33 cellular contexts compared by ENCODE assay signal in genomic region chr4:119172223-119172622, GRCh38. TPM values are rescaled to one million over a fixed set of nuclear protein-coding genes. Genes with fewer than 3 reads are reported as not detected.
DNase-seq lines count a peak whose midpoint lies in the region; ATAC-seq and TF ChIP-seq lines count a peak whose summit lies in the region.
"Had no signal": no experiment of that assay in that cellular context is flagged by ENCODE, and none has a peak within 500 bp of the region (broad histone marks: within the 10 kb centered on the region; RNA-seq: fewer than 3 reads in every experiment).

No MANE protein-coding gene starts in this region.

- H3K9ac ChIP-seq in PC-3 (ENCODE audit: low read length), result no peak overlapping the region
- H3K9ac ChIP-seq in fibroblast of lung (ENCODE audit: insufficient read depth, low read length), result no peak overlapping the region

- intact Hi-C loops in PC-3 (cut with micrococcal nuclease), result no loop called here

- DNase-seq in A172 (ENCODE audit: low spot score) (peak; percentile 8), ELR (ENCODE audit: low read depth) (peak; percentile 32), PC-3 (peak; percentile 15), fibroblast of lung (ENCODE audit: low read depth in 2 of 2) (no peak), GM10266 (ENCODE audit: extremely low spot score) (no peak), GM10248 (ENCODE audit: extremely low spot score) (no peak), NCI-H82 treated with DMSO at 0.1 percent for 48 hours (lab: John Stamatoyannopoulos, UW; ENCODE audit: unreplicated experiment) (no peak)
- DNase-seq: activated CD4-positive, CD25-positive, alpha-beta regulatory T cell; activated naive CD4-positive, alpha-beta T cell treated with Interleukin-2 at 50 U/mL for 16 hours; activated T-cell treated with anti-CD3 and anti-CD28 coated beads, Interleukin-2, amount 50 U/mL, for 24 hours; adrenal gland; C1 segment of cervical spinal cord; DMS79 treated with DMSO at 0.1 percent for 48 hours; effector CD4-positive, alpha-beta T cell; HFFc6; mesendoderm; NCI-H1092; NCI-H187; NCI-H69; psoas muscle; RPMI8226; sigmoid colon; stimulated activated CD4-positive, alpha-beta T cell treated with anti-CD3 and anti-CD28 coated beads, Interleukin-4, amount 100 ng/mL, for 24 hours; stimulated activated naive CD4-positive, alpha-beta T cell; T-cell had no signal

- H4K20me1 ChIP-seq in PC-3 (ENCODE audit: low read length) (no peaks in the 10 kb centered on the region), fibroblast of lung (ENCODE audit: control insufficient read depth, extremely low read depth, insufficient read depth, low read length) (no peaks in the 10 kb centered on the region)

- H3K36me3 Mint-ChIP-seq in stimulated activated memory B cell treated with anti-CD40 and anti-IgM and Interleukin-4, amounts not matched to agents 10 μg/mL and 1 μg/mL and 100 μg/mL, for 72 hours, result no peaks in the 10 kb centered on the region
- H3K36me3 Mint-ChIP-seq: T-cell had no signal

- no peak overlapping the region for H3K27ac Mint-ChIP-seq in stimulated activated memory B cell treated with anti-CD40 and anti-IgM and Interleukin-4, amounts not matched to agents 10 μg/mL and 1 μg/mL and 100 μg/mL, for 72 hours
- H3K27ac Mint-ChIP-seq: activated T-cell treated with anti-CD3 and anti-CD28 coated beads, Interleukin-2, amount 50 U/mL, for 24 hours; HFFc6; T-cell had no signal

- H3K9me3 Mint-ChIP-seq in stimulated activated memory B cell treated with anti-CD40 and anti-IgM and Interleukin-4, amounts not matched to agents 10 μg/mL and 1 μg/mL and 100 μg/mL, for 72 hours, result no peaks in the 10 kb centered on the region
- H3K9me3 Mint-ChIP-seq: activated T-cell treated with anti-CD3 and anti-CD28 coated beads, Interleukin-2, amount 50 U/mL, for 24 hours; HFFc6; T-cell had no signal

- H3K9me3 ChIP-seq in PC-3 (ENCODE audit: low read length) (no peaks in the 10 kb centered on the region), fibroblast of lung (ENCODE audit: control insufficient read depth, insufficient read depth, low read depth, low read length) (no peaks in the 10 kb centered on the region)
- H3K9me3 ChIP-seq: adrenal gland, gastroesophageal sphincter, neutrophil, psoas muscle, sigmoid colon had no signal

- CTCF ChIA-PET in PC-3 (lab: Charles Lee) (no interaction called here), GM10248 (lab: Yijun Ruan, JAX) (interaction anchor here (1.3 to 1.4 kb wide), 2 partner anchors 19 to 37 kb away, joined by 3 read pairs; no protein-coding TSS in a partner anchor)

- H3K36me3 ChIP-seq in PC-3 (ENCODE audit: low read depth, low read length), result no peaks in the 10 kb centered on the region
- no peaks in the 10 kb centered on the region for H3K36me3 ChIP-seq in fibroblast of lung (ENCODE audit: control insufficient read depth, insufficient read depth, low read length)
- H3K36me3 ChIP-seq: adrenal gland, gastroesophageal sphincter, neutrophil, sigmoid colon, suprapubic skin had no signal

- H3K9me2 ChIP-seq in PC-3 (replicated peaks; ENCODE audit: low read length), result no peaks in the 10 kb centered on the region

- no peak overlapping the region for H3K27ac ChIP-seq in PC-3 (ENCODE audit: low read length)
- H3K27ac ChIP-seq in fibroblast of lung (ENCODE audit: insufficient read depth, low read length), result no peak overlapping the region
- H3K27ac ChIP-seq: adrenal gland, gastroesophageal sphincter, hepatocyte, HL-60, neutrophil, psoas muscle, sigmoid colon, suprapubic skin had no signal

- H3K27me3 Mint-ChIP-seq in stimulated activated memory B cell treated with anti-CD40 and anti-IgM and Interleukin-4, amounts not matched to agents 10 μg/mL and 1 μg/mL and 100 μg/mL, for 72 hours, result no peaks in the 10 kb centered on the region
- H3K27me3 Mint-ChIP-seq: activated T-cell treated with anti-CD3 and anti-CD28 coated beads, Interleukin-2, amount 50 U/mL, for 24 hours had no signal

- no TSS peak for BruUV-seq in PC-3 (replicated peaks; lab: Mats Ljungman, UMichigan)

- H3K79me2 ChIP-seq in PC-3 (ENCODE audit: low read length) (no peaks in the 10 kb centered on the region), fibroblast of lung (ENCODE audit: control insufficient read depth, insufficient read depth, low read length) (no peaks in the 10 kb centered on the region)
- H3K79me2 ChIP-seq: hepatocyte had no signal

- H3K4me1 ChIP-seq in PC-3 (ENCODE audit: insufficient read depth, low read length) (peaks cover 9% of the 10 kb centered on the region; the same call in 1 of the 2 replicates), fibroblast of lung (ENCODE audit: control insufficient read depth, extremely low read depth, insufficient read depth, low read length) (no peaks in the 10 kb centered on the region)
- H3K4me1 ChIP-seq: adrenal gland, gastroesophageal sphincter, psoas muscle, sigmoid colon, suprapubic skin had no signal

- H3K4me2 ChIP-seq in PC-3 (ENCODE audit: low read length) (no peak overlapping the region; the same call in 1 of the 2 replicates), fibroblast of lung (ENCODE audit: extremely low read depth, insufficient read depth, low read length) (no peak overlapping the region)
- H3K4me2 ChIP-seq: hepatocyte had no signal

- POLR2A ChIA-PET in PC-3 (lab: Charles Lee; ENCODE audit: unreplicated experiment) (no interaction called here), GM10248 (lab: Yijun Ruan, JAX) (no interaction called here)

- no peaks in the 10 kb centered on the region for H3F3A ChIP-seq in PC-3 (ENCODE audit: low read length, unreplicated experiment)

- H3K4me3 ChIP-seq in PC-3 (ENCODE audit: low read length) (no peak overlapping the region), fibroblast of lung (replicated peaks in 1 of 4; ENCODE audit: control extremely low read depth in 1 of 4, insufficient read depth in 1 of 4, low read depth in 3 of 4, low read length in 4 of 4) (no peak overlapping the region)
- H3K4me3 ChIP-seq: adrenal gland, gastroesophageal sphincter, GM12878, hepatocyte, psoas muscle, sigmoid colon, suprapubic skin had no signal

- H3K27me3 ChIP-seq in PC-3 (ENCODE audit: low read length), result no peaks in the 10 kb centered on the region
- H3K27me3 ChIP-seq in fibroblast of lung (ENCODE audit: control insufficient read depth, insufficient read depth, low read length), result no peaks in the 10 kb centered on the region
- H3K27me3 ChIP-seq: adrenal gland, gastroesophageal sphincter, hepatocyte, neutrophil, sigmoid colon, suprapubic skin had no signal

- H2AFZ ChIP-seq in PC-3 (ENCODE audit: low read length) (0 out of 2 replicates have a peak overlapping the region, but pooled peaks have one; percentile 16), fibroblast of lung (ENCODE audit: low read length) (peak overlapping the region; percentile 17)
- H2AFZ ChIP-seq: hepatocyte had no signal

- no peak for ATAC-seq in PC-3
- ATAC-seq in stimulated activated memory B cell treated with anti-CD40 and anti-IgM and Interleukin-4, amounts not matched to agents 10 μg/mL and 1 μg/mL and 100 μg/mL, for 72 hours, result no peak
- ATAC-seq: gastroesophageal sphincter, GM12878, psoas muscle, T-cell had no signal

- TF ChIP-seq CTCF in PC-3 (conservative IDR thresholded peaks at IDR 0.05; ENCODE audit: low read depth, low read length) (no peak), fibroblast of lung (conservative IDR thresholded peaks at IDR 0.05 in 1 of 2, IDR thresholded peaks at IDR 0.05 in 1 of 2; ENCODE audit: low read depth in 1 of 2, low read length in 2 of 2) (no peak), GM10266 (IDR thresholded peaks at IDR 0.05; ENCODE audit: control insufficient read depth, insufficient read depth, low read depth, missing control alignments) (no peak), GM10248 (IDR thresholded peaks at IDR 0.05; ENCODE audit: control extremely low read depth, extremely low read depth, low read depth, missing control alignments) (no peak)

- no peak overlapping the region for H3K4me3 Mint-ChIP-seq in stimulated activated memory B cell treated with anti-CD40 and anti-IgM and Interleukin-4, amounts not matched to agents 10 μg/mL and 1 μg/mL and 100 μg/mL, for 72 hours
- H3K4me3 Mint-ChIP-seq: activated T-cell treated with anti-CD3 and anti-CD28 coated beads, Interleukin-2, amount 50 U/mL, for 24 hours; HFFc6; T-cell had no signal

- peaks cover 4% of the 10 kb centered on the region for H3K4me1 Mint-ChIP-seq in stimulated activated memory B cell treated with anti-CD40 and anti-IgM and Interleukin-4, amounts not matched to agents 10 μg/mL and 1 μg/mL and 100 μg/mL, for 72 hours
- H3K4me1 Mint-ChIP-seq: T-cell had no signal

RNA-seq across cellular contexts. Expression of gene MYOZ2, which starts 36.6 kb away (rescaled TPM):
- total RNA-seq in A172 (2014; rRNA removed; shearing (Covaris generic)), result 0.10 TPM in 1 of 2 replicates, not detected in the other
- not detected in 2 replicates for total RNA-seq in PC-3 (2014; rRNA removed)
- 0.17 and 0.26 TPM in 2 replicates for total RNA-seq in fibroblast of lung
- polyA plus RNA-seq in fibroblast of lung, result 0.55 and 0.59 TPM in 2 replicates
- 0.30 and 0.32 TPM in 2 replicates for polyA plus RNA-seq in fibroblast of lung (2012)
- polyA minus RNA-seq in fibroblast of lung (ENCODE audit: low replicate concordance), result not detected in 2 replicates
- total RNA-seq: activated CD8-positive, alpha-beta memory T cell treated with anti-CD3 and anti-CD28 coated beads for 36 hours; GM12878; suprapubic skin; T-cell had no signal
- polyA plus RNA-seq: GM12878, hepatocyte had no signal

RNA-seq across cellular contexts. Expression of gene USP53, which starts 40.3 kb away (rescaled TPM):
- 7.6 and 16.9 TPM in 2 replicates for total RNA-seq in A172 (2014; rRNA removed; shearing (Covaris generic))
- total RNA-seq in PC-3 (2014; rRNA removed), result 8.7 and 9.6 TPM in 2 replicates
- 90.7 and 102 TPM in 2 replicates for total RNA-seq in fibroblast of lung
- 55.7 and 56.9 TPM in 2 replicates for polyA plus RNA-seq in fibroblast of lung
- 35.7 and 37.3 TPM in 2 replicates for polyA plus RNA-seq in fibroblast of lung (2012)
- 10.2 and 17.8 TPM in 2 replicates for polyA minus RNA-seq in fibroblast of lung (ENCODE audit: low replicate concordance)

Comparison
In these comparisons a context has a peak if more than half of its experiments do, and no peak if none do; other contexts are left out.
1. DNase-seq: peak in A172 (single experiment), ELR (single experiment) and PC-3 (single experiment); none in fibroblast of lung (0 of 2), GM10266 (single experiment), GM10248 (single experiment) and NCI-H82 treated with DMSO at 0.1 percent for 48 hours (single experiment).